Comparison of ENCODE assay signal across 24 cellular contexts in the genomic region with DNA sequence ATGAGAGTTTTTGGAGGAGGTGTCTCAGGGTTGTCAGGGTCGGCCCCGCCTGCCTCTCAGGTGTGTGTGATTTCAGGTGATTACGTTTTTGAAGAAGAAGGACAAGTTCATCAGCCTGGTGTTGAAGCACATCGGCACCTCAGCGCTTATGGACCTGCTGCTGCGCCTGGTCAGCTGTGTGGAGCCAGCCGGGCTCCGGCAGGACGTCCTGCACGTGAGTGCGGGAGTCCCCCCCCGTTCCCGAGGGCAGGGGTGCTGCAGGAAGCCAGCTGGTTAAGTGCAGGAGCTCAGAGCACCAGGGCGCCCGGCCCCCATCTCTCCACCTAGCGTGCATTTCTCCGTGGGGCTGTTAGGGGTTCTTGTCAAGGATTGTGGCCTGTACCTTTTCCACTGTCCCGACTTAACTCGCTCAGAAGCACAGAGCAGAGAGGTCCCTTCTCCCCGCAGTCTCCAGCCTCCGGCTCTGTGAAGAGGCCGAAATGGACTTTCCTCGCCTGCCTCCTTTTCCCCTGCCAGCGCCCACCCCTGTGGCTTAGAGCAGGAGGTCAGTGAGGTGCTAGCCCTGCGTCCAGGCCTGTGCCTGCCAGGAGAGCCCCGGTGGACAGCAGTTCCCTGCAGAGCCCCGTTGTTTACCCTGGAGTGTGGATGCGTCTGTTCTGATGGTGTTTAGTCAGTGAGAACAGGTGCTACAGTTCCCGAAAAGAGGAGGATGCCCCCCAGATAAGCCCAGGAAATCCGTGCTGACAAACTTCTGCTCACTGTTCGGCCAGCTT.
"Had no signal": no experiment of that assay in that cellular context is flagged by ENCODE, and none has a peak within 500 bp of the region (broad histone marks: within the 10 kb centered on the region; RNA-seq: fewer than 3 reads in every experiment).

No MANE protein-coding gene starts in this region.

- H3K4me1 Mint-ChIP-seq: mesothelial cell of epicardium, nephron had no signal

- ATAC-seq: esophagus mucosa; gastrocnemius medialis; left lobe of liver; naive thymus-derived CD4-positive, alpha-beta T cell; pancreas; stimulated activated naive B cell treated with anti-CD40 and anti-IgM and Interleukin-4, amounts not matched to agents 10 μg/mL and 1 μg/mL and 100 μg/mL, for 72 hours; upper lobe of right lung had no signal

- H3K9me3 ChIP-seq: gastrocnemius medialis, pancreas, spleen, thoracic aorta, tibial nerve, upper lobe of right lung, uterus had no signal

- H3K27me3 Mint-ChIP-seq: naive thymus-derived CD4-positive, alpha-beta T cell; stimulated activated naive B cell treated with anti-CD40 and anti-IgM and Interleukin-4, amounts not matched to agents 10 μg/mL and 1 μg/mL and 100 μg/mL, for 72 hours; stimulated activated naive CD8-positive, alpha-beta T cell treated with anti-CD3 and anti-CD28 coated beads, Interleukin-15, Interleukin-2, amounts not matched to agents 100 ng/mL and 50 ng/mL, for 24 hours had no signal

- H3K27me3 ChIP-seq: gastrocnemius medialis, pancreas, spleen, tibial nerve, upper lobe of right lung, uterus had no signal

- H3K4me3 Mint-ChIP-seq: mesothelial cell of epicardium; naive thymus-derived CD4-positive, alpha-beta T cell; nephron; stimulated activated naive B cell treated with anti-CD40 and anti-IgM and Interleukin-4, amounts not matched to agents 10 μg/mL and 1 μg/mL and 100 μg/mL, for 72 hours; stimulated activated naive CD8-positive, alpha-beta T cell treated with anti-CD3 and anti-CD28 coated beads, Interleukin-15, Interleukin-2, amounts not matched to agents 100 ng/mL and 50 ng/mL, for 24 hours had no signal

- H3K27ac ChIP-seq: coronary artery, epithelial cell of prostate, gastrocnemius medialis, pancreas, skin epidermis, spleen, thoracic aorta, tibial nerve, upper lobe of right lung, uterus had no signal

- H3K9me3 Mint-ChIP-seq: mesothelial cell of epicardium; naive thymus-derived CD4-positive, alpha-beta T cell; nephron; stimulated activated naive B cell treated with anti-CD40 and anti-IgM and Interleukin-4, amounts not matched to agents 10 μg/mL and 1 μg/mL and 100 μg/mL, for 72 hours; stimulated activated naive CD8-positive, alpha-beta T cell treated with anti-CD3 and anti-CD28 coated beads, Interleukin-15, Interleukin-2, amounts not matched to agents 100 ng/mL and 50 ng/mL, for 24 hours had no signal

- FAIRE-seq: keratinocyte, pancreas had no signal

- H3K4me1 ChIP-seq: gastrocnemius medialis, pancreas, spleen, uterus had no signal

- DNase-seq: effector CD4-positive, alpha-beta T cell; foreskin fibroblast; gastrocnemius medialis; head of caudate nucleus; mesenchymal stem cell; naive thymus-derived CD4-positive, alpha-beta T cell; occipital lobe; pancreas; spleen; stimulated activated CD4-positive, alpha-beta T cell treated with anti-CD3 and anti-CD28 coated beads, Interleukin-4, amount 100 ng/mL, for 4 hours; stimulated activated naive B cell treated with anti-CD40 and anti-IgM and Interleukin-4, amounts not matched to agents 10 μg/mL and 1 μg/mL and 100 μg/mL, for 72 hours; upper lobe of right lung; uterus had no signal

- H3K27ac Mint-ChIP-seq: mesothelial cell of epicardium; naive thymus-derived CD4-positive, alpha-beta T cell; nephron; stimulated activated naive B cell treated with anti-CD40 and anti-IgM and Interleukin-4, amounts not matched to agents 10 μg/mL and 1 μg/mL and 100 μg/mL, for 72 hours; stimulated activated naive CD8-positive, alpha-beta T cell treated with anti-CD3 and anti-CD28 coated beads, Interleukin-15, Interleukin-2, amounts not matched to agents 100 ng/mL and 50 ng/mL, for 24 hours had no signal

- H3K4me3 ChIP-seq: coronary artery, gastrocnemius medialis, pancreas, skin epidermis, spleen, thoracic aorta, tibial nerve, upper lobe of right lung, uterus had no signal

- H3K36me3 ChIP-seq: uterus had no signal
